Comparison of ENCODE assay signal across 8 cellular contexts in the genomic region with DNA sequence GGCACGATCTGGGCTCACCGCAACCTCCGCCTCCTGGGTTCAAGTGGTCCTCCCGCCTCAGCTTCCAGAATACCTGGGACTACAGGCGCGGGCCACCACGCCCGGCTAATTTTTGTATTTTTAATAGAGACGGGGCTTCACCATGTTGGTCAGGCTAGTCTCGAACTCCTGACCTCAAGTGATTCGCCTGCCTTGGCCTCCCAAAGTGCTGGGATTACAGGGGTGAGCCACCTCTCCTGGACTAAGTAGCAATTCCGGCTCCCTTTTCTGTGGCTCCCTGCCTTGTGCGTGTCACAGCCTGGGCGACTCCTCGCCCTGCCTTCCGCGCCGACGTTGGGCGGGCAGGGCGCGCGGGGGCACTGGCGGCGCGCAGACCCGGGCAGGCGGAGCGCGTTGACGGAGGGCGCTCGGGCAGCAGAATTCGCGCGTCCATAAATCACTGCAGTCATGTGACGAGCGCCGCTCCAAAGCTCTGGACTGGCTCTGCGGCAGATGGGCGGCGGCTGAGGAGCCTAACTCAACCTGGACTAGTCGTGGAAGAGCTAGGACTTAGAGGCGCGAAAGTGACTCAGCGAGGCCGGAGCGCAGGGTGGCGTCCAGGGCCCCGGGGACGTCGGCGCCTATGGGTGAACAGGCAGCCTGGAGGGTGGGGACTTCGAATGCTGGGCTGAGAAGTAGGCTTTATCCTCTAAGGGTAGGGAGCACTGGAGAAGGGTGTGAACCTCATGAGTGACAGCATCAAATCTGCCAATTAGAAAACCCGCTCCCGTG. TPM values are rescaled to one million over a fixed set of nuclear protein-coding genes. Genes with fewer than 3 reads are reported as not detected.
DNase-seq lines count a peak whose midpoint lies in the region; ATAC-seq, FAIRE-seq and TF ChIP-seq lines count a peak whose summit lies in the region.

No MANE protein-coding gene starts in this region.

- peak; percentile 79 for DNase-seq in D721Med (ENCODE audit: insufficient read length, low spot score)
- DNase-seq in HFF-Myc (ENCODE audit: extremely low read depth, low read depth) = peak; percentile 83
- DNase-seq in NCI-H82 (lab: John Stamatoyannopoulos, UW) = peak; percentile 98
- peak; percentile 95 for DNase-seq in astrocyte of the hippocampus (ENCODE audit: low read depth, low spot score)
- no peak for DNase-seq in hepatocyte (ENCODE audit: low spot score)
- DNase-seq in skeletal muscle cell (ENCODE audit: low read depth) = no peak
- no peak for DNase-seq in HAP-1 (ENCODE audit: low spot score in 2 of 2)

- H3K27ac ChIP-seq in hepatocyte = no peak overlapping the region

- H3K79me2 ChIP-seq in hepatocyte = peaks cover 33% of the 10 kb centered on the region

- H2AFZ ChIP-seq in hepatocyte = no peak overlapping the region

- peak overlapping the region; percentile 94 for H3K4me2 ChIP-seq in hepatocyte

- H3K27me3 ChIP-seq in hepatocyte = no peaks in the 10 kb centered on the region
- no peaks in the 10 kb centered on the region for H3K27me3 ChIP-seq in HAP-1 (ENCODE audit: low read depth)

- H3K4me1 ChIP-seq in hepatocyte (ENCODE audit: insufficient read depth) (peaks cover 9% of the 10 kb centered on the region), HAP-1 (peaks cover 9% of the 10 kb centered on the region)

- no peak for TF ChIP-seq CTCF in D721Med (IDR thresholded peaks at IDR 0.05; ENCODE audit: insufficient read depth, missing control alignments)
- no peak for TF ChIP-seq CTCF in HFF-Myc (IDR thresholded peaks at IDR 0.05; ENCODE audit: low read depth, low read length, missing control alignments)
- TF ChIP-seq CTCF in hepatocyte (IDR thresholded peaks at IDR 0.05; ENCODE audit: poor library complexity) = no peak

- FAIRE-seq in D721Med (lab: Jason Lieb, UNC) = no peak

- ATAC-seq in GM18870 (IDR thresholded peaks at IDR 0.05; ENCODE audit: unreplicated experiment) = no peak

- H3K9me2 ChIP-seq in hepatocyte (replicated peaks; ENCODE audit: insufficient read depth) = no peaks in the 10 kb centered on the region

- 98% methylated on average over 56 of the region's 56 CpGs for WGBS in hepatocyte (ENCODE audit: low lambda C conversion rate, missing lambda C conversion rate)

- in situ Hi-C loops in HAP-1 (cut with MboI; ENCODE audit: low sequenced_read_pairs) = no loop called here

- H3K4me3 ChIP-seq in HFF-Myc (replicated peaks; ENCODE audit: low read depth, low read length) (peak overlapping the region; percentile 64), hepatocyte (no peak overlapping the region), skeletal muscle cell (ENCODE audit: low read depth, low read length) (peak overlapping the region; percentile 83), HAP-1 (no peak overlapping the region; the same call in 1 of the 2 replicates)

- H3K36me3 ChIP-seq in hepatocyte (replicated peaks; ENCODE audit: insufficient read depth, low read depth) (no peaks in the 10 kb centered on the region), HAP-1 (replicated peaks) (peaks cover 22% of the 10 kb centered on the region)

- H4K20me1 ChIP-seq in hepatocyte (ENCODE audit: insufficient read depth, poor library complexity, severe bottlenecking) = no peaks in the 10 kb centered on the region

- H3K9me3 ChIP-seq in hepatocyte (ENCODE audit: low read depth) = no peaks in the 10 kb centered on the region
- no peaks in the 10 kb centered on the region for H3K9me3 ChIP-seq in HAP-1

RNA-seq across cellular contexts. Expression of a gene that starts 1.4 kb away (rescaled TPM):
- 31.0 and 31.1 TPM in 2 replicates for total RNA-seq in hepatocyte
- 85.6 and 91.0 TPM in 2 replicates for polyA plus RNA-seq in hepatocyte

RNA-seq across cellular contexts. Expression of a gene that starts 10.4 kb away (rescaled TPM):
- total RNA-seq in hepatocyte = 13.4 and 14.4 TPM in 2 replicates
- polyA plus RNA-seq in hepatocyte = 37.2 and 40.6 TPM in 2 replicates

RNA-seq across cellular contexts. Expression of a gene that starts 32.7 kb away (rescaled TPM):
- total RNA-seq in hepatocyte = 88.1 and 102 TPM in 2 replicates
- polyA plus RNA-seq in hepatocyte = 86.6 and 92.6 TPM in 2 replicates

RNA-seq across cellular contexts. Expression of a gene that starts 43.5 kb away (rescaled TPM):
- 5.3 and 14.3 TPM in 2 replicates for total RNA-seq in hepatocyte
- 5.6 and 12.8 TPM in 2 replicates for polyA plus RNA-seq in hepatocyte

Comparison
In these comparisons a context has a peak if more than half of its experiments do, and no peak if none do; other contexts are left out.
1. DNase-seq: peak in D721Med (single experiment), HFF-Myc (single experiment), NCI-H82 (single experiment) and astrocyte of the hippocampus (single experiment); none in hepatocyte (single experiment), skeletal muscle cell (single experiment) and HAP-1 (0 of 2).
2. H3K4me3 ChIP-seq: peak in HFF-Myc (single experiment) and skeletal muscle cell (single experiment); none in hepatocyte (single experiment) and HAP-1 (single experiment).